ENCODE assay signal across 8 cellular contexts in genomic region chr1:211514030-211514754, GRCh38. TPM values are rescaled to one million over a fixed set of nuclear protein-coding genes. Genes with fewer than 3 reads are reported as not detected.
DNase-seq lines count a peak whose midpoint lies in the region; ATAC-seq lines count a peak whose summit lies in the region.

No MANE protein-coding gene starts in this region.

- H3K36me3 Mint-ChIP-seq in activated CD8-positive, alpha-beta memory T cell treated with anti-CD3 and anti-CD28 coated beads, Interleukin-2, amount 10 ng/mL, durations not matched to agents 7 days and 5 days, result no peaks in the 10 kb centered on the region

- peak overlapping the region; percentile 57 for H3K9ac ChIP-seq in NT2/D1 (ENCODE audit: insufficient read length, low read depth)

- peaks cover 5% of the 10 kb centered on the region for H3K27me3 Mint-ChIP-seq in activated CD8-positive, alpha-beta memory T cell treated with anti-CD3 and anti-CD28 coated beads, Interleukin-2, amount 10 ng/mL, durations not matched to agents 7 days and 5 days

- peaks cover 6% of the 10 kb centered on the region for H3K27me3 ChIP-seq in NT2/D1 (ENCODE audit: insufficient read depth, insufficient read length)
- H3K27me3 ChIP-seq in muscle layer of duodenum (ENCODE audit: low read depth, low read length), result no peaks in the 10 kb centered on the region

- H3K4me1 ChIP-seq in NT2/D1 (ENCODE audit: insufficient read depth, insufficient read length), result peaks cover 4% of the 10 kb centered on the region
- peaks cover 0 to 11% of the 10 kb centered on the region in 2 donors for H3K4me1 ChIP-seq in muscle layer of duodenum (ENCODE audit: control insufficient read depth in 1 of 2, insufficient read depth in 2 of 2, low read length in 2 of 2)

- peak; percentile 55 for ATAC-seq in GM21447 (IDR thresholded peaks at IDR 0.05; ENCODE audit: unreplicated experiment)
- ATAC-seq in activated CD8-positive, alpha-beta memory T cell treated with anti-CD3 and anti-CD28 coated beads, Interleukin-2, amount 10 ng/mL, durations not matched to agents 7 days and 5 days, result peak; percentile 77

- H3K36me3 ChIP-seq in NT2/D1 (ENCODE audit: insufficient read depth, insufficient read length, low read length), result no peaks in the 10 kb centered on the region
- no peaks in the 10 kb centered on the region for H3K36me3 ChIP-seq in muscle layer of duodenum (ENCODE audit: control insufficient read depth in 1 of 2, insufficient read depth in 2 of 2, low read length in 2 of 2)

- H3K9me3 ChIP-seq in NT2/D1 (ENCODE audit: insufficient read depth, low read length) (no peaks in the 10 kb centered on the region), muscle layer of duodenum (ENCODE audit: control insufficient read depth in 1 of 2, low read length in 2 of 2) (no peaks in the 10 kb centered on the region)

- no peaks in the 10 kb centered on the region for H3K9me3 Mint-ChIP-seq in activated CD8-positive, alpha-beta memory T cell treated with anti-CD3 and anti-CD28 coated beads, Interleukin-2, amount 10 ng/mL, durations not matched to agents 7 days and 5 days (ENCODE audit: low read depth)

- H3K4me3 ChIP-seq in NT2/D1 (ENCODE audit: insufficient read length, low read depth) (no peak overlapping the region), muscle layer of duodenum (ENCODE audit: low read depth in 1 of 2, low read length in 2 of 2) (no peak overlapping the region)

- peak; percentile 92 for DNase-seq in DMS 273 (lab: John Stamatoyannopoulos, UW; ENCODE audit: unreplicated experiment)
- peak; percentile 88 for DNase-seq in HT1080 (ENCODE audit: low read depth)
- peak; percentile 90 for DNase-seq in NT2/D1 (ENCODE audit: low read depth, low spot score)
- DNase-seq in activated CD8-positive, alpha-beta memory T cell treated with anti-CD3 and anti-CD28 coated beads, Interleukin-2, amount 10 ng/mL, durations not matched to agents 7 days and 5 days, result peak; percentile 88
- DNase-seq in epithelial cell of prostate (ENCODE audit: low read depth, low spot score), result peak; percentile 59
- DNase-seq in stimulated activated CD8-positive, alpha-beta memory T cell treated with anti-CD3 and anti-CD28 coated beads, Interleukin-7, amount 100 ng/mL, for 1 hour (ENCODE audit: low read depth in 2 of 2), result peak; percentile 24 to 35

- H3K4me1 Mint-ChIP-seq in activated CD8-positive, alpha-beta memory T cell treated with anti-CD3 and anti-CD28 coated beads, Interleukin-2, amount 10 ng/mL, durations not matched to agents 7 days and 5 days, result peaks cover 33% of the 10 kb centered on the region

- H3K27ac ChIP-seq in epithelial cell of prostate, result peak overlapping the region; percentile 53
- H3K27ac ChIP-seq in muscle layer of duodenum (ENCODE audit: low read length), result peak overlapping the region; percentile 0

- no peak overlapping the region for H3K27ac Mint-ChIP-seq in activated CD8-positive, alpha-beta memory T cell treated with anti-CD3 and anti-CD28 coated beads, Interleukin-2, amount 10 ng/mL, durations not matched to agents 7 days and 5 days

- H3K4me3 Mint-ChIP-seq in activated CD8-positive, alpha-beta memory T cell treated with anti-CD3 and anti-CD28 coated beads, Interleukin-2, amount 10 ng/mL, durations not matched to agents 7 days and 5 days, result no peak overlapping the region

- CTCF ChIA-PET in activated CD8-positive, alpha-beta memory T cell treated with anti-CD3 and anti-CD28 coated beads, Interleukin-2, amount 10 ng/mL, durations not matched to agents 7 days and 5 days (lab: Charles Lee), result interaction anchor here (0.6 to 7.2 kb wide), 50 partner anchors 9 to 380 kb away, joined by 3 to 85 read pairs (median 4); partner anchors contain the start of genes KCNH1, SLC30A1 and TRAF5

RNA-seq across cellular contexts. Expression of gene RD3, which starts 22.2 kb away (rescaled TPM):
- total RNA-seq in HT1080 (2014; rRNA removed; shearing (Covaris generic)), result not detected in 2 replicates
- 0.02 TPM in 1 of 2 replicates, not detected in the other for polyA plus RNA-seq in HT1080 (2015; cell fraction: cytosol; rRNA removed)
- not detected in 2 replicates for polyA plus RNA-seq in HT1080 (2015; cell fraction: nucleus; rRNA removed)
- total RNA-seq in activated CD8-positive, alpha-beta memory T cell treated with anti-CD3 and anti-CD28 coated beads, Interleukin-2, amount 10 ng/mL, durations not matched to agents 7 days and 5 days, result not detected

Comparison
In these comparisons a context has a peak if more than half of its experiments do, and no peak if none do; other contexts are left out.
1. DNase-seq: peak in every context shown above with its lines; median percentile 92 in DMS 273; 90 in NT2/D1; 88 in HT1080; 88 in activated CD8-positive, alpha-beta memory T cell treated with anti-CD3 and anti-CD28 coated beads, Interleukin-2, amount 10 ng/mL, durations not matched to agents 7 days and 5 days; 59 in epithelial cell of prostate; 30 in stimulated activated CD8-positive, alpha-beta memory T cell treated with anti-CD3 and anti-CD28 coated beads, Interleukin-7, amount 100 ng/mL, for 1 hour.